Comparison of ENCODE assay signal across 18 cellular contexts in genomic region chr10:77526861-77527617, GRCh38.
DNase-seq lines count a peak whose midpoint lies in the region; ATAC-seq and TF ChIP-seq lines count a peak whose summit lies in the region.
"Had no signal": no experiment of that assay in that cellular context is flagged by ENCODE, and none has a peak within 500 bp of the region (broad histone marks: within the 10 kb centered on the region; RNA-seq: fewer than 3 reads in every experiment).

No MANE protein-coding gene starts in this region.

- CTCF ChIA-PET in naive thymus-derived CD4-positive, alpha-beta T cell (lab: Charles Lee) = no interaction called here

- ATAC-seq in left lobe of liver = peak; percentile 28
- ATAC-seq in naive thymus-derived CD4-positive, alpha-beta T cell = no peak
- ATAC-seq in GM18861 (IDR thresholded peaks at IDR 0.05; ENCODE audit: unreplicated experiment) = no peak
- ATAC-seq: activated CD8-positive, alpha-beta memory T cell treated with anti-CD3 and anti-CD28 coated beads, Interleukin-2, amount 10 ng/mL, durations not matched to agents 7 days and 5 days; pancreas; stimulated activated memory B cell treated with anti-CD40 and anti-IgM and Interleukin-4, amounts not matched to agents 10 μg/mL and 1 μg/mL and 100 μg/mL, for 72 hours had no signal

- DNase-seq in NCI-H748 (lab: John Stamatoyannopoulos, UW; ENCODE audit: unreplicated experiment) (peak; percentile 11), NCI-H748 treated with DMSO at 0.1 percent for 48 hours (lab: John Stamatoyannopoulos, UW) (no peak), NCI-H2171 treated with DMSO at 0.1 percent for 48 hours (lab: John Stamatoyannopoulos, UW) (peak; percentile 44), left lobe of liver (ENCODE audit: low spot score) (no peak), transverse colon (no peak)
- no peak for DNase-seq in naive thymus-derived CD4-positive, alpha-beta T cell
- no peak for DNase-seq in central memory CD4-positive, alpha-beta T cell
- DNase-seq: activated CD4-positive, CD25-positive, alpha-beta regulatory T cell treated with anti-CD3 and anti-CD28 coated beads, Interleukin-2, amount 50 U/mL, for 72 hours; activated CD8-positive, alpha-beta memory T cell treated with anti-CD3 and anti-CD28 coated beads, Interleukin-2, amount 10 ng/mL, durations not matched to agents 7 days and 5 days; activated naive CD4-positive, alpha-beta T cell treated with Interleukin-2 at 50 U/mL for 16 hours; CD4-positive, alpha-beta memory T cell; dermis blood vessel endothelial cell; NCI-H187 treated with DMSO at 0.1 percent for 48 hours; NCI-H82; pancreas had no signal

- no peak overlapping the region for H3K4me3 ChIP-seq in transverse colon
- H3K4me3 ChIP-seq in naive thymus-derived CD4-positive, alpha-beta T cell (ENCODE audit: low read length) = no peak overlapping the region
- H3K4me3 ChIP-seq: ascending aorta, pancreas had no signal

- no peaks in the 10 kb centered on the region for H3K4me1 Mint-ChIP-seq in naive thymus-derived CD4-positive, alpha-beta T cell
- H3K4me1 Mint-ChIP-seq: activated CD8-positive, alpha-beta memory T cell treated with anti-CD3 and anti-CD28 coated beads, Interleukin-2, amount 10 ng/mL, durations not matched to agents 7 days and 5 days; CD4-positive, alpha-beta memory T cell had no signal

- intact Hi-C loops in transverse colon (cut with DNase I; ENCODE audit: low total_unique reads) = loop anchor here (10.0 kb wide), 1 partner anchor 108 kb away; the partner anchor contains the start of gene KCNMA1
- intact Hi-C loops in naive thymus-derived CD4-positive, alpha-beta T cell (cut with micrococcal nuclease) = no loop called here

- H3K27ac ChIP-seq in transverse colon = peak overlapping the region in 3 of 4 donors; percentile 19 to 68 (median 25)
- no peak overlapping the region for H3K27ac ChIP-seq in naive thymus-derived CD4-positive, alpha-beta T cell (ENCODE audit: low read depth, low read length)
- H3K27ac ChIP-seq: pancreas had no signal

- H3K9me3 Mint-ChIP-seq in naive thymus-derived CD4-positive, alpha-beta T cell = peaks cover 0 to 3% (median 0%) of the 10 kb centered on the region in 11 donors
- H3K9me3 Mint-ChIP-seq: CD4-positive, alpha-beta memory T cell; stimulated activated memory B cell treated with anti-CD40 and anti-IgM and Interleukin-4, amounts not matched to agents 10 μg/mL and 1 μg/mL and 100 μg/mL, for 72 hours had no signal

- POLR2A ChIA-PET in naive thymus-derived CD4-positive, alpha-beta T cell (lab: Charles Lee) = no interaction called here

- WGBS in transverse colon (ENCODE audit: low coverage in 1 of 2), 2 donors = 64 to 100% methylated on average over 1 to 6 of the region's 6 CpGs

- in situ Hi-C loops in transverse colon (cut with MboI; ENCODE audit: low pct_ligation_motif_present in 1 of 4, low pct_unique_long_range_greater_than_20kb in 1 of 4, low sequenced_read_pairs in 3 of 4) = no loop called here

- no peak for TF ChIP-seq CTCF in transverse colon (IDR thresholded peaks at IDR 0.05)

- no peaks in the 10 kb centered on the region for H3K36me3 Mint-ChIP-seq in naive thymus-derived CD4-positive, alpha-beta T cell
- H3K36me3 Mint-ChIP-seq: activated CD8-positive, alpha-beta memory T cell treated with anti-CD3 and anti-CD28 coated beads, Interleukin-2, amount 10 ng/mL, durations not matched to agents 7 days and 5 days; CD4-positive, alpha-beta memory T cell; stimulated activated memory B cell treated with anti-CD40 and anti-IgM and Interleukin-4, amounts not matched to agents 10 μg/mL and 1 μg/mL and 100 μg/mL, for 72 hours had no signal

- peaks cover 5 to 40% (median 13%) of the 10 kb centered on the region in 4 donors for H3K4me1 ChIP-seq in transverse colon
- no peaks in the 10 kb centered on the region for H3K4me1 ChIP-seq in naive thymus-derived CD4-positive, alpha-beta T cell (ENCODE audit: control insufficient read depth in 2 of 2, insufficient read depth in 2 of 2, low read length in 2 of 2)
- H3K4me1 ChIP-seq: pancreas had no signal

- TF ChIP-seq POLR2A in transverse colon (IDR thresholded peaks at IDR 0.05) = no peak

- no peaks in the 10 kb centered on the region for H3K36me3 ChIP-seq in transverse colon
- H3K36me3 ChIP-seq in naive thymus-derived CD4-positive, alpha-beta T cell (ENCODE audit: control insufficient read depth in 2 of 3, insufficient read depth in 3 of 3, low read length in 3 of 3) = no peaks in the 10 kb centered on the region
- H3K36me3 ChIP-seq: ascending aorta, pancreas had no signal

- H3K9me3 ChIP-seq in transverse colon = no peaks in the 10 kb centered on the region
- no peaks in the 10 kb centered on the region for H3K9me3 ChIP-seq in naive thymus-derived CD4-positive, alpha-beta T cell (ENCODE audit: control insufficient read depth in 2 of 3, low read length in 3 of 3)
- H3K9me3 ChIP-seq: ascending aorta, pancreas had no signal

- H3K27ac Mint-ChIP-seq in naive thymus-derived CD4-positive, alpha-beta T cell = no peak overlapping the region
- H3K27ac Mint-ChIP-seq: activated CD8-positive, alpha-beta memory T cell treated with anti-CD3 and anti-CD28 coated beads, Interleukin-2, amount 10 ng/mL, durations not matched to agents 7 days and 5 days; CD4-positive, alpha-beta memory T cell; stimulated activated memory B cell treated with anti-CD40 and anti-IgM and Interleukin-4, amounts not matched to agents 10 μg/mL and 1 μg/mL and 100 μg/mL, for 72 hours had no signal

- no peaks in the 10 kb centered on the region for H3K27me3 ChIP-seq in transverse colon
- no peaks in the 10 kb centered on the region for H3K27me3 ChIP-seq in naive thymus-derived CD4-positive, alpha-beta T cell (ENCODE audit: control insufficient read depth in 2 of 2, insufficient read depth in 2 of 2, low read length in 2 of 2)
- H3K27me3 ChIP-seq: ascending aorta, pancreas had no signal

- no peak overlapping the region for H3K4me3 Mint-ChIP-seq in naive thymus-derived CD4-positive, alpha-beta T cell
- H3K4me3 Mint-ChIP-seq: activated CD8-positive, alpha-beta memory T cell treated with anti-CD3 and anti-CD28 coated beads, Interleukin-2, amount 10 ng/mL, durations not matched to agents 7 days and 5 days; CD4-positive, alpha-beta memory T cell; stimulated activated memory B cell treated with anti-CD40 and anti-IgM and Interleukin-4, amounts not matched to agents 10 μg/mL and 1 μg/mL and 100 μg/mL, for 72 hours had no signal

- H3K27me3 Mint-ChIP-seq in naive thymus-derived CD4-positive, alpha-beta T cell = peaks cover 0 to 26% (median 4%) of the 10 kb centered on the region in 5 donors
- H3K27me3 Mint-ChIP-seq: CD4-positive, alpha-beta memory T cell; stimulated activated memory B cell treated with anti-CD40 and anti-IgM and Interleukin-4, amounts not matched to agents 10 μg/mL and 1 μg/mL and 100 μg/mL, for 72 hours had no signal

- TF ChIP-seq EP300 in transverse colon (IDR thresholded peaks at IDR 0.05; ENCODE audit: low read depth) = no peak

Comparison
In these comparisons a context has a peak if more than half of its experiments do, and no peak if none do; other contexts are left out.
1. DNase-seq: peak in NCI-H748 (single experiment) and NCI-H2171 treated with DMSO at 0.1 percent for 48 hours (single experiment); none in NCI-H748 treated with DMSO at 0.1 percent for 48 hours (single experiment), left lobe of liver (single experiment), transverse colon (single experiment), naive thymus-derived CD4-positive, alpha-beta T cell (0 of 9) and central memory CD4-positive, alpha-beta T cell (single experiment).